ENCODE assay signal across 8 cellular contexts in genomic region chr20:33732166-33732970, GRCh38.
A peak's percentile ranks its signal among the peaks of the same experiment; 100 is the strongest.
DNase-seq lines count a peak whose midpoint lies in the region; ATAC-seq and TF ChIP-seq lines count a peak whose summit lies in the region.

No MANE protein-coding gene starts in this region.

- H3K36me3 ChIP-seq in WERI-Rb-1 = no peaks in the 10 kb centered on the region

- DNase-seq in GM13977 (ENCODE audit: low spot score) (peak; percentile 85), NCI-H1105 (lab: John Stamatoyannopoulos, UW) (peak; percentile 95), WERI-Rb-1 (peak; percentile 89), left kidney (ENCODE audit: low read depth, low spot score) (peak; percentile 94), putamen (ENCODE audit: low spot score) (no peak)
- peak in 1 of 2 donors; percentile 83 for DNase-seq in central memory CD8-positive, alpha-beta T cell (ENCODE audit: low spot score in 2 of 2)
- peak; percentile 83 for DNase-seq in stimulated activated CD4-positive, alpha-beta T cell treated with anti-CD3 and anti-CD28 coated beads, Interleukin-4, amount 100 ng/mL, for 1 hour

- H3K4me1 Mint-ChIP-seq in central memory CD8-positive, alpha-beta T cell = peaks cover 33% of the 10 kb centered on the region

- no peak overlapping the region for H3K27ac Mint-ChIP-seq in central memory CD8-positive, alpha-beta T cell (ENCODE audit: low read depth)

- H3K27me3 ChIP-seq in WERI-Rb-1 (ENCODE audit: insufficient read depth, low read depth, severe bottlenecking) = no peaks in the 10 kb centered on the region

- H3K27me3 Mint-ChIP-seq in central memory CD8-positive, alpha-beta T cell = no peaks in the 10 kb centered on the region

- H3K36me3 Mint-ChIP-seq in central memory CD8-positive, alpha-beta T cell (ENCODE audit: insufficient read depth) = peaks cover 3% of the 10 kb centered on the region

- H3K27ac ChIP-seq in WERI-Rb-1 = peak overlapping the region; percentile 95

- peak overlapping the region; percentile 75 for H3K4me3 ChIP-seq in WERI-Rb-1 (ENCODE audit: low read depth, low read length)

- H3K9me3 ChIP-seq in WERI-Rb-1 (ENCODE audit: severe bottlenecking) = peaks cover 14% of the 10 kb centered on the region

- in situ Hi-C loops in GM13977 (cut with MboI; ENCODE audit: low pct_unique_long_range_greater_than_20kb, low sequenced_read_pairs, unreplicated experiment) = no loop called here

- peak; percentile 61 for ATAC-seq in HG02571 (IDR thresholded peaks at IDR 0.05; ENCODE audit: unreplicated experiment)
- ATAC-seq in central memory CD8-positive, alpha-beta T cell (replicated peaks; ENCODE audit: extremely low read depth, poor library complexity, severe bottlenecking) = peak; percentile 59

- peak overlapping the region; percentile 85 for H3K4me3 Mint-ChIP-seq in central memory CD8-positive, alpha-beta T cell

- TF ChIP-seq CTCF in GM13977 (IDR thresholded peaks at IDR 0.05; ENCODE audit: extremely low read depth, insufficient read depth, missing control alignments) (peak; percentile 25), WERI-Rb-1 (IDR thresholded peaks at IDR 0.05; ENCODE audit: low read depth, low read length) (peak; percentile 9; the same call in 1 of the 2 replicates)

- peaks cover 6% of the 10 kb centered on the region for H3K9me3 Mint-ChIP-seq in central memory CD8-positive, alpha-beta T cell
